Comparison of ENCODE assay signal across 22 cellular contexts in genomic region chr3:122943828-122944190, GRCh38.
A peak's percentile ranks its signal among the peaks of the same experiment; 100 is the strongest.
DNase-seq lines count a peak whose midpoint lies in the region; ATAC-seq and TF ChIP-seq lines count a peak whose summit lies in the region.
"Had no signal": no experiment of that assay in that cellular context is flagged by ENCODE, and none has a peak within 500 bp of the region (broad histone marks: within the 10 kb centered on the region; RNA-seq: fewer than 3 reads in every experiment).

No MANE protein-coding gene starts in this region.

- H3K36me3 Mint-ChIP-seq in chondrocyte (ENCODE audit: low read depth): peaks cover 2% of the 10 kb centered on the region
- H3K36me3 Mint-ChIP-seq: CD8-positive, alpha-beta T cell had no signal

- H3K36me3 ChIP-seq in left ventricle myocardium inferior (no peaks in the 10 kb centered on the region), spleen (no peaks in the 10 kb centered on the region), trophoblast cell (ENCODE audit: control insufficient read depth in 1 of 2, insufficient read depth in 2 of 2, low read length in 2 of 2) (no peaks in the 10 kb centered on the region), thyroid gland (no peaks in the 10 kb centered on the region)
- H3K36me3 ChIP-seq: HAP-1, SJCRH30 had no signal

- no peak overlapping the region for H3K4me3 ChIP-seq in left ventricle myocardium inferior
- H3K4me3 ChIP-seq in spleen: no peak overlapping the region
- no peak overlapping the region for H3K4me3 ChIP-seq in trophoblast cell (ENCODE audit: low read depth, low read length)
- H3K4me3 ChIP-seq in thyroid gland (replicated peaks in 1 of 3): no peak overlapping the region
- H3K4me3 ChIP-seq: HAP-1, SJCRH30 had no signal

- H3K27ac ChIP-seq in left ventricle myocardium inferior (replicated peaks): peak overlapping the region; percentile 61
- H3K27ac ChIP-seq in spleen: no peak overlapping the region
- no peak overlapping the region for H3K27ac ChIP-seq in trophoblast cell (ENCODE audit: low read depth, low read length)
- no peak overlapping the region for H3K27ac ChIP-seq in thyroid gland
- H3K27ac ChIP-seq: C4-2B, SJCRH30 had no signal

- intact Hi-C loops in left ventricle myocardium inferior (cut with micrococcal nuclease): loop anchor here (5.0 kb wide), 1 partner anchor 83 kb away; the partner anchor contains the start of gene SEMA5B
- intact Hi-C loops in left cardiac atrium (cut with DNase I): loop anchor here (2.0 to 10.0 kb wide), 3 partner anchors 85 to 321 kb away; no protein-coding TSS in a partner anchor
- intact Hi-C loops in spleen (cut with DNase I; ENCODE audit: low total_unique reads): loop anchor here (10.0 kb wide), 2 partner anchors 81 to 321 kb away; partner anchors contain the start of gene SEMA5B
- intact Hi-C loops in thyroid gland (cut with DNase I): loop anchor here (5.0 kb wide), 2 partner anchors 83 to 318 kb away; partner anchors contain the start of gene SEMA5B

- TF ChIP-seq CTCF in left ventricle myocardium inferior (IDR thresholded peaks at IDR 0.05; ENCODE audit: borderline replicate concordance) (no peak), chondrocyte (IDR thresholded peaks at IDR 0.05) (no peak), spleen (IDR thresholded peaks at IDR 0.05 in 8 of 11, conservative IDR thresholded peaks at IDR 0.05 in 3 of 11) (no peak), thyroid gland (IDR thresholded peaks at IDR 0.05) (no peak)

- no peaks in the 10 kb centered on the region for H3K9me3 Mint-ChIP-seq in chondrocyte (ENCODE audit: low read depth)
- H3K9me3 Mint-ChIP-seq: CD8-positive, alpha-beta T cell; GM23338 had no signal

- ATAC-seq in left cardiac atrium (no peak), HG02588 (IDR thresholded peaks at IDR 0.05; ENCODE audit: unreplicated experiment) (no peak)
- ATAC-seq: CD8-positive, alpha-beta T cell had no signal

- no peak overlapping the region for H3K23ac ChIP-seq in trophoblast cell (ENCODE audit: low read length)

- no peaks in the 10 kb centered on the region for H3K79me1 ChIP-seq in trophoblast cell (ENCODE audit: low read length)

- H3K9me3 ChIP-seq in left ventricle myocardium inferior (replicated peaks) (no peaks in the 10 kb centered on the region), spleen (no peaks in the 10 kb centered on the region), trophoblast cell (ENCODE audit: insufficient read depth, low read depth, low read length) (no peaks in the 10 kb centered on the region), thyroid gland (no peaks in the 10 kb centered on the region)
- H3K9me3 ChIP-seq: HAP-1, SJCRH30 had no signal

- H2AK5ac ChIP-seq in trophoblast cell (ENCODE audit: low read length): no peak overlapping the region

- WGBS in spleen, 5 donors: 80 to 94% (median 91%) methylated on average over 3 of the region's 3 CpGs
- WGBS in trophoblast cell (ENCODE audit: extremely low coverage, insufficient coverage, insufficient read length): no CpG with 5 or more reads among the region's 3 CpGs
- WGBS in thyroid gland, 2 donors: 80 to 95% methylated on average over 3 of the region's 3 CpGs

- no peak overlapping the region for H3K14ac ChIP-seq in trophoblast cell (ENCODE audit: low read length)

- H3K4me1 ChIP-seq in left ventricle myocardium inferior (peaks cover 46% of the 10 kb centered on the region), spleen (peaks cover 0 to 44% (median 13%) of the 10 kb centered on the region in 6 donors), trophoblast cell (ENCODE audit: control insufficient read depth in 1 of 2, insufficient read depth in 2 of 2, low read length in 2 of 2) (peaks cover 0 to 2% of the 10 kb centered on the region in 2 experiments), thyroid gland (no peaks in the 10 kb centered on the region)
- H3K4me1 ChIP-seq: HAP-1, SJCRH30 had no signal

- no peak overlapping the region for H4K12ac ChIP-seq in trophoblast cell (ENCODE audit: low read depth, low read length)

- H3K79me2 ChIP-seq in trophoblast cell (ENCODE audit: control insufficient read depth, insufficient read depth, low read length, poor library complexity): no peaks in the 10 kb centered on the region

- H2AFZ ChIP-seq in trophoblast cell (ENCODE audit: insufficient read depth, low read length, poor library complexity): no peak overlapping the region
- H2AFZ ChIP-seq: GM23338 had no signal

- H3K27me3 ChIP-seq in left ventricle myocardium inferior (ENCODE audit: low read depth) (no peaks in the 10 kb centered on the region), spleen (replicated peaks in 1 of 7) (peaks cover 0 to 10% (median 0%) of the 10 kb centered on the region in 7 donors), trophoblast cell (ENCODE audit: insufficient read depth, low read length) (no peaks in the 10 kb centered on the region), thyroid gland (no peaks in the 10 kb centered on the region)

- H3K4ac ChIP-seq in trophoblast cell (ENCODE audit: low read depth, low read length): no peak overlapping the region

- no peak overlapping the region for H4K91ac ChIP-seq in trophoblast cell (ENCODE audit: low read depth, low read length)

- H2BK12ac ChIP-seq in trophoblast cell (ENCODE audit: low read length): no peak overlapping the region

- no peak overlapping the region for H3K18ac ChIP-seq in trophoblast cell (ENCODE audit: low read length)

- H2BK5ac ChIP-seq in trophoblast cell (ENCODE audit: low read depth, low read length, poor library complexity): no peak overlapping the region

- no peak for DNase-seq in left ventricle myocardium inferior
- no peak for DNase-seq in left cardiac atrium
- DNase-seq in NCI-H2171 (lab: John Stamatoyannopoulos, UW): peak; percentile 17
- no peak for DNase-seq in chondrocyte (ENCODE audit: low spot score)
- DNase-seq in spleen: peak; percentile 17
- DNase-seq in trophoblast cell: no peak
- no peak for DNase-seq in thyroid gland
- DNase-seq: CD8-positive, alpha-beta T cell; DMS153; KBM-7; NCI-H1105; NCI-H146; NCI-H1930; NCI-H226; NCI-H510A; NCI-H69; PC-3; SJCRH30 had no signal

- no peak overlapping the region for H4K8ac ChIP-seq in trophoblast cell (ENCODE audit: low read depth, low read length)

- H3K4me2 ChIP-seq in trophoblast cell (ENCODE audit: low read length): no peak overlapping the region

- TF ChIP-seq POLR2A in spleen (IDR thresholded peaks at IDR 0.05) (no peak), thyroid gland (IDR thresholded peaks at IDR 0.05) (no peak)

- H3K4me3 Mint-ChIP-seq in chondrocyte (ENCODE audit: unreplicated experiment): no peak overlapping the region
- H3K4me3 Mint-ChIP-seq: CD8-positive, alpha-beta T cell; GM23338 had no signal

- peak overlapping the region; percentile 37 for H3K27ac Mint-ChIP-seq in chondrocyte (ENCODE audit: unreplicated experiment)
- H3K27ac Mint-ChIP-seq: CD8-positive, alpha-beta T cell; GM23338 had no signal

- peaks cover 61% of the 10 kb centered on the region for H3K4me1 Mint-ChIP-seq in chondrocyte (ENCODE audit: low read depth)

- H3K9ac ChIP-seq in trophoblast cell (ENCODE audit: low read length): no peak overlapping the region

- no peak overlapping the region for H2BK120ac ChIP-seq in trophoblast cell (ENCODE audit: insufficient read depth, low read length, poor library complexity)

- H3K27me3 Mint-ChIP-seq in chondrocyte (ENCODE audit: low read depth): no peaks in the 10 kb centered on the region

Comparison
In these comparisons a context has a peak if more than half of its experiments do, and no peak if none do; other contexts are left out.
1. DNase-seq: peak in NCI-H2171 (single experiment) and spleen (single experiment); none in left ventricle myocardium inferior (single experiment), left cardiac atrium (single experiment), chondrocyte (single experiment), trophoblast cell (0 of 2) and thyroid gland (0 of 2).